Comparison of ENCODE assay signal across 9 cellular contexts in genomic region chrX:10597871-10598270, GRCh38. TPM values are rescaled to one million over a fixed set of nuclear protein-coding genes. Genes with fewer than 3 reads are reported as not detected.
A peak's percentile ranks its signal among the peaks of the same experiment; 100 is the strongest.
DNase-seq lines count a peak whose midpoint lies in the region; ATAC-seq, FAIRE-seq and TF ChIP-seq lines count a peak whose summit lies in the region.
"Had no signal": no experiment of that assay in that cellular context is flagged by ENCODE, and none has a peak within 500 bp of the region (broad histone marks: within the 10 kb centered on the region; RNA-seq: fewer than 3 reads in every experiment).

No MANE protein-coding gene starts in this region.

- no peak overlapping the region for H2BK120ac ChIP-seq in neuronal stem cell (ENCODE audit: low read depth, low read length)

- H3K23ac ChIP-seq in neuronal stem cell (ENCODE audit: low read depth, low read length, poor library complexity) = no peak overlapping the region

- no peak overlapping the region for H2BK12ac ChIP-seq in neuronal stem cell (ENCODE audit: low read length)

- H3K4me2 ChIP-seq in neuronal stem cell (ENCODE audit: insufficient read depth, low read length, poor library complexity, severe bottlenecking) = no peak overlapping the region

- H3K4me1 ChIP-seq in liver (ENCODE audit: control insufficient read depth in 4 of 4, insufficient read depth in 4 of 4, low read length in 3 of 4) (no peaks in the 10 kb centered on the region), neuronal stem cell (ENCODE audit: control insufficient read depth in 2 of 2, insufficient read depth in 1 of 2, low read depth in 1 of 2, low read length in 2 of 2) (no peaks in the 10 kb centered on the region)

- H3K4ac ChIP-seq in neuronal stem cell (ENCODE audit: low read length) = no peak overlapping the region

- H3K9me3 ChIP-seq in liver (ENCODE audit: control insufficient read depth in 4 of 4, low read length in 3 of 4) (no peaks in the 10 kb centered on the region), neuronal stem cell (replicated peaks in 1 of 2; ENCODE audit: control insufficient read depth in 2 of 2, insufficient read depth in 1 of 2, low read depth in 1 of 2, low read length in 2 of 2) (no peaks in the 10 kb centered on the region)

- no peak overlapping the region for H3K14ac ChIP-seq in neuronal stem cell (ENCODE audit: low read length)

- ATAC-seq in HG02798 (IDR thresholded peaks at IDR 0.05; ENCODE audit: poor library complexity, unreplicated experiment) = no peak
- ATAC-seq: activated T-helper 17 cell treated with anti-CD3 and anti-CD28 coated beads, Interleukin-2, amount 50 U/mL, for 72 hours had no signal

- H2AK5ac ChIP-seq in neuronal stem cell (ENCODE audit: low read depth, low read length) = no peak overlapping the region

- 91% methylated on average over 1 of the region's 1 CpG for WGBS in liver
- no CpG with 5 or more reads among the region's 1 CpG for WGBS in neuronal stem cell (ENCODE audit: extremely low coverage in 2 of 2, insufficient read length in 2 of 2, insufficient replicate concordance in 1 of 2), 2 donors

- H3K27ac ChIP-seq in liver (ENCODE audit: low read depth in 1 of 2, low read length in 2 of 2) (no peak overlapping the region), neuronal stem cell (replicated peaks; ENCODE audit: low read length) (no peak overlapping the region)

- peak; percentile 52 for TF ChIP-seq CTCF in WI38 (IDR thresholded peaks at IDR 0.05; ENCODE audit: low read depth, low read length)
- TF ChIP-seq CTCF in liver (IDR thresholded peaks at IDR 0.05; ENCODE audit: low read depth, low read length, missing input control) = peak; percentile 44

- H3K27me3 ChIP-seq in liver (ENCODE audit: control insufficient read depth in 4 of 4, insufficient read depth in 4 of 4, low read length in 3 of 4) (no peaks in the 10 kb centered on the region), neuronal stem cell (ENCODE audit: control insufficient read depth in 3 of 3, insufficient read depth in 3 of 3, low read depth in 1 of 3, low read length in 3 of 3) (no peaks in the 10 kb centered on the region)

- TF ChIP-seq RAD21 in liver (IDR thresholded peaks at IDR 0.05) = peak; percentile 71 to 86

- H3K79me1 ChIP-seq in neuronal stem cell (ENCODE audit: low read depth, low read length) = peaks cover 3% of the 10 kb centered on the region

- H2BK5ac ChIP-seq in neuronal stem cell (ENCODE audit: low read length) = no peak overlapping the region

- H3K4me3 ChIP-seq in WI38 (ENCODE audit: low read depth, low read length) (no peak overlapping the region), liver (ENCODE audit: low read depth in 1 of 3, low read length in 3 of 3) (no peak overlapping the region), neuronal stem cell (ENCODE audit: low read length in 2 of 2) (no peak overlapping the region)

- H4K91ac ChIP-seq in neuronal stem cell (ENCODE audit: low read depth, low read length, poor library complexity) = no peak overlapping the region

- H3K36me3 ChIP-seq in liver (ENCODE audit: control insufficient read depth in 4 of 4, insufficient read depth in 3 of 4, low read depth in 1 of 4, low read length in 3 of 4) (no peaks in the 10 kb centered on the region), neuronal stem cell (replicated peaks in 1 of 2; ENCODE audit: control insufficient read depth in 2 of 2, insufficient read depth in 2 of 2, low read length in 2 of 2) (peaks cover 0 to 39% of the 10 kb centered on the region in 2 donors)

- no peak overlapping the region for H2BK15ac ChIP-seq in neuronal stem cell (ENCODE audit: low read length)

- no peak for FAIRE-seq in GM19239 (lab: Jason Lieb, UNC)

- H3K9ac ChIP-seq in liver (ENCODE audit: low read depth in 1 of 2, low read length in 2 of 2) (no peak overlapping the region), neuronal stem cell (ENCODE audit: low read depth, low read length, poor library complexity) (no peak overlapping the region)

- H4K8ac ChIP-seq in neuronal stem cell (ENCODE audit: low read depth, low read length) = no peak overlapping the region

- no peak overlapping the region for H2AFZ ChIP-seq in neuronal stem cell (ENCODE audit: low read length)

- DNase-seq in Daoy (ENCODE audit: low read depth) (peak; percentile 19), HT1080 (ENCODE audit: low read depth) (peak; percentile 32), GM19239 (ENCODE audit: insufficient read length, low spot score) (no peak), neuronal stem cell (ENCODE audit: low spot score) (no peak)
- DNase-seq in stimulated activated CD4-positive, alpha-beta T cell treated with anti-CD3 and anti-CD28 coated beads, Interleukin-1b, Interleukin-23, amount 100 ng/mL, for 48 hours = no peak

- no peak overlapping the region for H3K18ac ChIP-seq in neuronal stem cell (ENCODE audit: low read length)

TF ChIP-seq in liver, 16 proteins besides CTCF, POLR2A, EP300 and RAD21:
- TF ChIP-seq FOXA2 (IDR thresholded peaks at IDR 0.05) (no peak), MAX (IDR thresholded peaks at IDR 0.05) (no peak), RXRA (IDR thresholded peaks at IDR 0.05) (no peak), TAF1 (conservative IDR thresholded peaks at IDR 0.05) (no peak), ATF3 (IDR thresholded peaks at IDR 0.05) (no peak), JUND (IDR thresholded peaks at IDR 0.05) (no peak), REST (IDR thresholded peaks at IDR 0.05) (no peak), ZBTB33 (IDR thresholded peaks at IDR 0.05) (no peak)

RNA-seq across cellular contexts. Expression of gene MID1, which starts 22.5 kb away (rescaled TPM):
- 25.7 and 33.2 TPM in 2 replicates for total RNA-seq in Daoy (2014; rRNA removed; shearing (Covaris generic))
- 17.2 and 23.8 TPM in 2 replicates for total RNA-seq in HT1080 (2014; rRNA removed; shearing (Covaris generic))
- polyA plus RNA-seq in HT1080 (2015; cell fraction: cytosol; rRNA removed) = 6.5 and 9.6 TPM in 2 replicates
- 20.0 and 22.8 TPM in 2 replicates for polyA plus RNA-seq in HT1080 (2015; cell fraction: nucleus; rRNA removed)
- 1 to 10 TPM; 4.0 to 7.9 TPM for total RNA-seq in liver
- 1 to 10 TPM; 1.8 to 4.4 TPM for polyA plus RNA-seq in liver
- polyA plus RNA-seq in neuronal stem cell (2013, experiment 1 of 2) = 10.8 TPM
- polyA plus RNA-seq in neuronal stem cell (2013, experiment 2 of 2) = 10.9 TPM

Comparison
In these comparisons a context has a peak if more than half of its experiments do, and no peak if none do; other contexts are left out.
1. DNase-seq: peak in Daoy (single experiment) and HT1080 (single experiment); none in stimulated activated CD4-positive, alpha-beta T cell treated with anti-CD3 and anti-CD28 coated beads, Interleukin-1b, Interleukin-23, amount 100 ng/mL, for 48 hours (single experiment), GM19239 (single experiment) and neuronal stem cell (single experiment).